ENCODE assay signal across 20 cellular contexts in genomic region chr6:27760464-27760863, GRCh38.
DNase-seq lines count a peak whose midpoint lies in the region; ATAC-seq, FAIRE-seq and TF ChIP-seq lines count a peak whose summit lies in the region.
"Had no signal": no experiment of that assay in that cellular context is flagged by ENCODE, and none has a peak within 500 bp of the region (broad histone marks: within the 10 kb centered on the region; RNA-seq: fewer than 3 reads in every experiment).

No MANE protein-coding gene starts in this region.

- H3K4me1 Mint-ChIP-seq in activated T-helper 1 cell treated with anti-CD3 and anti-CD28 coated beads, Interleukin-12 subunit alpha, Interleukin-12 subunit beta, Interleukin-2, Interleukin-4 antibody, amounts not matched to agents 30 ng/mL and 10 ng/mL and 1 ng/mL, durations not matched to agents 14 hours and 24 hours and 36 hours (ENCODE audit: low read depth) = peaks cover 52% of the 10 kb centered on the region

- intact Hi-C loops in OCI-LY7 (cut with micrococcal nuclease; ENCODE audit: unreplicated experiment) = no loop called here
- intact Hi-C loops in activated T-helper 1 cell treated with anti-CD3 and anti-CD28 coated beads, Interleukin-12 subunit alpha, Interleukin-12 subunit beta, Interleukin-2, Interleukin-4 antibody, amounts not matched to agents 30 ng/mL and 10 ng/mL and 1 ng/mL, durations not matched to agents 14 hours and 24 hours and 36 hours (cut with micrococcal nuclease) = no loop called here

- peak overlapping the region; percentile 52; the same call in 1 of the 2 replicates for H2AFZ ChIP-seq in OCI-LY7 (ENCODE audit: low read length)

- H3K4me3 ChIP-seq in BLaER1 treated with 17β-estradiol and CSF1 and Interleukin-3, amounts not matched to agents 10 nM and 100 nM = no peak overlapping the region
- H3K4me3 ChIP-seq in OCI-LY7 (ENCODE audit: low read depth, low read length, poor library complexity, severe bottlenecking) = no peak overlapping the region
- H3K4me3 ChIP-seq in bronchial epithelial cell (ENCODE audit: low read depth, low read length) = no peak overlapping the region

- H3K36me3 Mint-ChIP-seq in activated T-helper 1 cell treated with anti-CD3 and anti-CD28 coated beads, Interleukin-12 subunit alpha, Interleukin-12 subunit beta, Interleukin-2, Interleukin-4 antibody, amounts not matched to agents 30 ng/mL and 10 ng/mL and 1 ng/mL, durations not matched to agents 14 hours and 24 hours and 36 hours (ENCODE audit: low read depth) = peaks cover 3% of the 10 kb centered on the region

- H3K4me2 ChIP-seq in BLaER1 treated with 17β-estradiol and CSF1 and Interleukin-3, amounts not matched to agents 10 nM and 100 nM = peak overlapping the region in 8 of 11 experiments; percentile 23 to 93 (median 63); a peak in 11 of 22 replicates
- H3K4me2 ChIP-seq in OCI-LY7 (ENCODE audit: low read length) = peak overlapping the region; percentile 11; the same call in 1 of the 2 replicates
- H3K4me2 ChIP-seq: SK-N-SH had no signal

- CTCF ChIA-PET in OCI-LY7 (lab: Charles Lee; ENCODE audit: unreplicated experiment) = no interaction called here

- H3K9me3 ChIP-seq in BLaER1 treated with 17β-estradiol and CSF1 and Interleukin-3, amounts not matched to agents 10 nM and 100 nM (replicated peaks in 1 of 11) = peaks cover 0 to 8% (median 5%) of the 10 kb centered on the region in 11 experiments; a peak in 7 of 22 replicates
- H3K9me3 ChIP-seq in OCI-LY7 (ENCODE audit: low read length) = no peaks in the 10 kb centered on the region
- H3K9me3 ChIP-seq: SK-N-SH had no signal

- no peak overlapping the region for H3K4me3 Mint-ChIP-seq in activated T-helper 1 cell treated with anti-CD3 and anti-CD28 coated beads, Interleukin-12 subunit alpha, Interleukin-12 subunit beta, Interleukin-2, Interleukin-4 antibody, amounts not matched to agents 30 ng/mL and 10 ng/mL and 1 ng/mL, durations not matched to agents 14 hours and 24 hours and 36 hours

- no peak for DNase-seq in GM12891 (ENCODE audit: insufficient read length, low spot score)
- DNase-seq in OCI-LY7 (ENCODE audit: low spot score) = no peak
- DNase-seq in bronchial epithelial cell (ENCODE audit: low read depth) = peak; percentile 29
- no peak for DNase-seq in germinal center (ENCODE audit: low spot score)
- no peak for DNase-seq in activated T-helper 1 cell treated with anti-CD3 and anti-CD28 coated beads, Interleukin-12 subunit alpha, Interleukin-12 subunit beta, Interleukin-2, Interleukin-4 antibody, amounts not matched to agents 30 ng/mL and 10 ng/mL and 1 ng/mL, durations not matched to agents 14 hours and 24 hours and 36 hours (ENCODE audit: low spot score)
- DNase-seq: HFFc6, IMR-90, Kasumi-1, NCI-H1105, NCI-H1694, NCI-H2107, NCI-H2227 treated with DMSO at 0.1 percent for 48 hours, NCI-H524 treated with DMSO at 0.1 percent for 48 hours, SHP77, SK-N-SH had no signal

- peaks cover 0 to 12% (median 8%) of the 10 kb centered on the region in 11 experiments; a peak in 12 of 22 replicates for H3K36me3 ChIP-seq in BLaER1 treated with 17β-estradiol and CSF1 and Interleukin-3, amounts not matched to agents 10 nM and 100 nM
- H3K36me3 ChIP-seq in OCI-LY7 (ENCODE audit: insufficient read depth, low read length) = no peaks in the 10 kb centered on the region
- H3K36me3 ChIP-seq in bronchial epithelial cell (ENCODE audit: control insufficient read depth, insufficient read depth, low read length) = no peaks in the 10 kb centered on the region

- peaks cover 0 to 10% (median 0%) of the 10 kb centered on the region in 11 experiments; a peak in 4 of 22 replicates for H3K27me3 ChIP-seq in BLaER1 treated with 17β-estradiol and CSF1 and Interleukin-3, amounts not matched to agents 10 nM and 100 nM
- H3K27me3 ChIP-seq in bronchial epithelial cell (ENCODE audit: control insufficient read depth, insufficient read depth, low read length) = no peaks in the 10 kb centered on the region

- H4K20me1 ChIP-seq in BLaER1 treated with 17β-estradiol and CSF1 and Interleukin-3, amounts not matched to agents 10 nM and 100 nM = no peaks in the 10 kb centered on the region
- no peaks in the 10 kb centered on the region for H4K20me1 ChIP-seq in OCI-LY7 (ENCODE audit: insufficient read depth, low read length)

- no peak overlapping the region for H3K27ac Mint-ChIP-seq in activated T-helper 1 cell treated with anti-CD3 and anti-CD28 coated beads, Interleukin-12 subunit alpha, Interleukin-12 subunit beta, Interleukin-2, Interleukin-4 antibody, amounts not matched to agents 30 ng/mL and 10 ng/mL and 1 ng/mL, durations not matched to agents 14 hours and 24 hours and 36 hours
- H3K27ac Mint-ChIP-seq: HFFc6 had no signal

- TF ChIP-seq POLR2A in GM12891 (IDR thresholded peaks at IDR 0.05; ENCODE audit: low read depth, low read length) = no peak

- ATAC-seq in HG03565 (IDR thresholded peaks at IDR 0.05; ENCODE audit: unreplicated experiment) = no peak
- no peak for ATAC-seq in esophagus mucosa

- POLR2A ChIA-PET in OCI-LY7 (lab: Charles Lee) = interaction anchor here (1.2 kb wide), 1 partner anchor 851 kb away, joined by 3 read pairs; no protein-coding TSS in a partner anchor

- no peaks in the 10 kb centered on the region for H3K79me2 ChIP-seq in OCI-LY7 (ENCODE audit: insufficient read depth, low read depth, low read length)

- no peaks in the 10 kb centered on the region for H3K9me3 Mint-ChIP-seq in activated T-helper 1 cell treated with anti-CD3 and anti-CD28 coated beads, Interleukin-12 subunit alpha, Interleukin-12 subunit beta, Interleukin-2, Interleukin-4 antibody, amounts not matched to agents 30 ng/mL and 10 ng/mL and 1 ng/mL, durations not matched to agents 14 hours and 24 hours and 36 hours
- H3K9me3 Mint-ChIP-seq: HFFc6 had no signal

- H3K4me1 ChIP-seq in BLaER1 treated with 17β-estradiol and CSF1 and Interleukin-3, amounts not matched to agents 10 nM and 100 nM = peaks cover 35 to 69% (median 58%) of the 10 kb centered on the region in 10 experiments
- peaks cover 7% of the 10 kb centered on the region for H3K4me1 ChIP-seq in OCI-LY7 (ENCODE audit: insufficient read depth, low read length, poor library complexity, severe bottlenecking)

- BruUV-seq in OCI-LY7 (replicated peaks; lab: Mats Ljungman, UMichigan) = no TSS peak

- peak overlapping the region in 2 of 11 experiments; percentile 40 to 53; a peak in 3 of 22 replicates for H3K27ac ChIP-seq in BLaER1 treated with 17β-estradiol and CSF1 and Interleukin-3, amounts not matched to agents 10 nM and 100 nM
- no peak overlapping the region for H3K27ac ChIP-seq in OCI-LY7 (ENCODE audit: low read depth, low read length, poor library complexity, severe bottlenecking)

- no peak for TF ChIP-seq CTCF in OCI-LY7 (conservative IDR thresholded peaks at IDR 0.05; ENCODE audit: low read length)
- TF ChIP-seq CTCF in bronchial epithelial cell (IDR thresholded peaks at IDR 0.05; ENCODE audit: insufficient read depth, low read length, severe bottlenecking) = no peak

- no peaks in the 10 kb centered on the region for H3K9me2 ChIP-seq in OCI-LY7 (ENCODE audit: insufficient read depth, low read length)
- H3K9me2 ChIP-seq: SK-N-SH had no signal

- FAIRE-seq in GM12891 (lab: Jason Lieb, UNC) (peak; percentile 71), bronchial epithelial cell (lab: Jason Lieb, UNC) (no peak)
- FAIRE-seq: H1, RCC 7860 had no signal

- H3K9ac ChIP-seq in BLaER1 treated with 17β-estradiol and CSF1 and Interleukin-3, amounts not matched to agents 10 nM and 100 nM = no peak overlapping the region
- H3K9ac ChIP-seq: SK-N-SH had no signal

- H3K27me3 Mint-ChIP-seq in activated T-helper 1 cell treated with anti-CD3 and anti-CD28 coated beads, Interleukin-12 subunit alpha, Interleukin-12 subunit beta, Interleukin-2, Interleukin-4 antibody, amounts not matched to agents 30 ng/mL and 10 ng/mL and 1 ng/mL, durations not matched to agents 14 hours and 24 hours and 36 hours (ENCODE audit: insufficient read depth) = peaks cover 2% of the 10 kb centered on the region

TF ChIP-seq in GM12891, 5 proteins besides CTCF, POLR2A, EP300 and RAD21:
- TF ChIP-seq POU2F2 (IDR thresholded peaks at IDR 0.05; ENCODE audit: low read depth, low read length) (no peak), TAF1 (IDR thresholded peaks at IDR 0.05; ENCODE audit: low read depth, low read length) (no peak), SPI1 (IDR thresholded peaks at IDR 0.05; ENCODE audit: low read depth, low read length) (no peak), POLR2AphosphoS5 (IDR thresholded peaks at IDR 0.05; ENCODE audit: low read depth, low read length) (no peak), PAX5 (IDR thresholded peaks at IDR 0.05; ENCODE audit: insufficient read depth, low read length, severe bottlenecking) (no peak)
